Comparison of ENCODE assay signal across 25 cellular contexts in genomic region chr7:25712500-25712899, GRCh38.
DNase-seq lines count a peak whose midpoint lies in the region; ATAC-seq and TF ChIP-seq lines count a peak whose summit lies in the region.
"Had no signal": no experiment of that assay in that cellular context is flagged by ENCODE, and none has a peak within 500 bp of the region (broad histone marks: within the 10 kb centered on the region; RNA-seq: fewer than 3 reads in every experiment).

No MANE protein-coding gene starts in this region.

- no peaks in the 10 kb centered on the region for H3K36me3 Mint-ChIP-seq in activated naive CD4-positive, alpha-beta T cell treated with anti-CD3 and anti-CD28 coated beads, Interleukin-2, amount 10 ng/mL, durations not matched to agents 7 days and 5 days
- H3K36me3 Mint-ChIP-seq: CD14-positive monocyte; CD8-positive, alpha-beta memory T cell had no signal

- no peaks in the 10 kb centered on the region for H3K36me3 ChIP-seq in SJCRH30
- H3K36me3 ChIP-seq in esophagus squamous epithelium = no peaks in the 10 kb centered on the region
- H3K36me3 ChIP-seq in psoas muscle (ENCODE audit: insufficient read depth in 1 of 2, low read depth in 1 of 2) = no peaks in the 10 kb centered on the region
- H3K36me3 ChIP-seq in skeletal muscle tissue (ENCODE audit: control insufficient read depth in 3 of 3, insufficient read depth in 3 of 3, low read length in 3 of 3) = no peaks in the 10 kb centered on the region
- no peaks in the 10 kb centered on the region for H3K36me3 ChIP-seq in H7 (replicated peaks; ENCODE audit: control insufficient read depth, insufficient read depth, low read length)
- H3K36me3 ChIP-seq: BE2C, HAP-1 had no signal

- TF ChIP-seq CTCF in esophagus squamous epithelium (IDR thresholded peaks at IDR 0.05) = no peak
- TF ChIP-seq CTCF in psoas muscle (IDR thresholded peaks at IDR 0.05) = no peak

- ATAC-seq in psoas muscle = no peak
- ATAC-seq: GM23338 had no signal

- intact Hi-C loops in esophagus squamous epithelium (cut with DNase I) = no loop called here
- intact Hi-C loops in psoas muscle (cut with DNase I) = no loop called here

- no peaks in the 10 kb centered on the region for H3K9me3 Mint-ChIP-seq in activated naive CD4-positive, alpha-beta T cell treated with anti-CD3 and anti-CD28 coated beads, Interleukin-2, amount 10 ng/mL, durations not matched to agents 7 days and 5 days
- H3K9me3 Mint-ChIP-seq: GM23338 had no signal

- H3K27ac Mint-ChIP-seq in activated naive CD4-positive, alpha-beta T cell treated with anti-CD3 and anti-CD28 coated beads, Interleukin-2, amount 10 ng/mL, durations not matched to agents 7 days and 5 days = no peak overlapping the region
- H3K27ac Mint-ChIP-seq: CD14-positive monocyte; CD8-positive, alpha-beta memory T cell; GM23338 had no signal

- no peak overlapping the region for H3K4me3 Mint-ChIP-seq in activated naive CD4-positive, alpha-beta T cell treated with anti-CD3 and anti-CD28 coated beads, Interleukin-2, amount 10 ng/mL, durations not matched to agents 7 days and 5 days
- H3K4me3 Mint-ChIP-seq: CD14-positive monocyte; CD8-positive, alpha-beta memory T cell; GM23338 had no signal

- no peaks in the 10 kb centered on the region for H3K27me3 Mint-ChIP-seq in activated naive CD4-positive, alpha-beta T cell treated with anti-CD3 and anti-CD28 coated beads, Interleukin-2, amount 10 ng/mL, durations not matched to agents 7 days and 5 days

- H3K4me1 ChIP-seq in SJCRH30 (peaks cover 87% of the 10 kb centered on the region), esophagus squamous epithelium (peaks cover 0 to 11% (median 0%) of the 10 kb centered on the region in 3 donors), psoas muscle (peaks cover 52% of the 10 kb centered on the region), skeletal muscle tissue (ENCODE audit: control insufficient read depth in 3 of 3, insufficient read depth in 3 of 3, low read length in 3 of 3) (peaks cover 27 to 39% (median 33%) of the 10 kb centered on the region in 3 donors)

- DNase-seq in SJCRH30 = peak; percentile 60 to 88
- no peak for DNase-seq in esophagus squamous epithelium (lab: John Stamatoyannopoulos, UW)
- DNase-seq in psoas muscle = no peak
- DNase-seq in GDM1 (lab: John Stamatoyannopoulos, UW) = no peak
- DNase-seq in DMS79 (lab: John Stamatoyannopoulos, UW) = no peak
- DNase-seq in activated naive CD4-positive, alpha-beta T cell treated with anti-CD3 and anti-CD28 coated beads, Interleukin-2, amount 10 ng/mL, durations not matched to agents 7 days and 5 days = no peak
- DNase-seq in H7 = no peak
- DNase-seq: BE2C; Calu3; CD8-positive, alpha-beta memory T cell; DND-41; IMR-90; KG1; MM.1S; NCI-H2029; NCI-H446; NCI-H526; NCI-H82; NK-92 treated with Interleukin-12 subunit alpha and Interleukin-12 subunit beta, amount 100 ng/mL, for 24 hours; PC-9; SHP77 had no signal

- H3K4me1 Mint-ChIP-seq in activated naive CD4-positive, alpha-beta T cell treated with anti-CD3 and anti-CD28 coated beads, Interleukin-2, amount 10 ng/mL, durations not matched to agents 7 days and 5 days = no peaks in the 10 kb centered on the region
- H3K4me1 Mint-ChIP-seq: CD14-positive monocyte; CD8-positive, alpha-beta memory T cell had no signal

- WGBS in esophagus squamous epithelium, 2 donors = 26 to 62% methylated on average over 1 of the region's 1 CpG
- WGBS in psoas muscle, 3 donors = 16 to 24% (median 16%) methylated on average over 1 of the region's 1 CpG

- no peaks in the 10 kb centered on the region for H3K27me3 ChIP-seq in SJCRH30
- H3K27me3 ChIP-seq in esophagus squamous epithelium = no peaks in the 10 kb centered on the region
- no peaks in the 10 kb centered on the region for H3K27me3 ChIP-seq in psoas muscle (ENCODE audit: insufficient read depth in 3 of 3, low read length in 2 of 3)
- H3K27me3 ChIP-seq in skeletal muscle tissue (ENCODE audit: control insufficient read depth in 3 of 3, insufficient read depth in 3 of 3, low read length in 3 of 3) = no peaks in the 10 kb centered on the region
- H3K27me3 ChIP-seq in H7 (ENCODE audit: control insufficient read depth, insufficient read depth, low read length) = no peaks in the 10 kb centered on the region
- H3K27me3 ChIP-seq: BE2C had no signal

- H3K9me3 ChIP-seq in SJCRH30 (replicated peaks) = no peaks in the 10 kb centered on the region
- no peaks in the 10 kb centered on the region for H3K9me3 ChIP-seq in esophagus squamous epithelium
- H3K9me3 ChIP-seq in psoas muscle = no peaks in the 10 kb centered on the region
- no peaks in the 10 kb centered on the region for H3K9me3 ChIP-seq in skeletal muscle tissue (ENCODE audit: control insufficient read depth in 3 of 3, low read length in 3 of 3)
- H3K9me3 ChIP-seq: BE2C, HAP-1 had no signal

- TF ChIP-seq POLR2A in esophagus squamous epithelium (IDR thresholded peaks at IDR 0.05) = no peak

- peak overlapping the region; percentile 96 for H3K27ac ChIP-seq in SJCRH30
- H3K27ac ChIP-seq in esophagus squamous epithelium = peak overlapping the region in 3 of 4 donors; percentile 23 to 45 (median 23)
- H3K27ac ChIP-seq in psoas muscle = peak overlapping the region; percentile 56
- H3K27ac ChIP-seq in skeletal muscle tissue (ENCODE audit: low read depth, low read length) = peak overlapping the region; percentile 63
- H3K27ac ChIP-seq: PC-9 had no signal

- CTCF ChIA-PET in activated naive CD4-positive, alpha-beta T cell treated with anti-CD3 and anti-CD28 coated beads, Interleukin-2, amount 10 ng/mL, durations not matched to agents 7 days and 5 days (lab: Charles Lee) = no interaction called here

- H3K9ac ChIP-seq in skeletal muscle tissue (ENCODE audit: low read depth in 1 of 3, low read length in 3 of 3) = no peak overlapping the region

- H3K4me3 ChIP-seq in SJCRH30 (no peak overlapping the region), esophagus squamous epithelium (no peak overlapping the region), psoas muscle (no peak overlapping the region), skeletal muscle tissue (ENCODE audit: low read length in 3 of 3) (no peak overlapping the region), H7 (ENCODE audit: insufficient read depth, low read depth, low read length) (no peak overlapping the region)
- H3K4me3 ChIP-seq: GM23338, HAP-1, PC-9 had no signal

Comparison
In these comparisons a context has a peak if more than half of its experiments do, and no peak if none do; other contexts are left out.
1. DNase-seq: peak in SJCRH30 (2 of 2); none in esophagus squamous epithelium (single experiment), psoas muscle (0 of 2), GDM1 (single experiment), DMS79 (single experiment), activated naive CD4-positive, alpha-beta T cell treated with anti-CD3 and anti-CD28 coated beads, Interleukin-2, amount 10 ng/mL, durations not matched to agents 7 days and 5 days (single experiment) and H7 (single experiment).
2. H3K27ac ChIP-seq: peak in every context shown above with its lines; median percentile 96 in SJCRH30; 63 in skeletal muscle tissue; 56 in psoas muscle; 23 in esophagus squamous epithelium.